Comparison of ENCODE assay signal across 1 cellular context in the genomic region with DNA sequence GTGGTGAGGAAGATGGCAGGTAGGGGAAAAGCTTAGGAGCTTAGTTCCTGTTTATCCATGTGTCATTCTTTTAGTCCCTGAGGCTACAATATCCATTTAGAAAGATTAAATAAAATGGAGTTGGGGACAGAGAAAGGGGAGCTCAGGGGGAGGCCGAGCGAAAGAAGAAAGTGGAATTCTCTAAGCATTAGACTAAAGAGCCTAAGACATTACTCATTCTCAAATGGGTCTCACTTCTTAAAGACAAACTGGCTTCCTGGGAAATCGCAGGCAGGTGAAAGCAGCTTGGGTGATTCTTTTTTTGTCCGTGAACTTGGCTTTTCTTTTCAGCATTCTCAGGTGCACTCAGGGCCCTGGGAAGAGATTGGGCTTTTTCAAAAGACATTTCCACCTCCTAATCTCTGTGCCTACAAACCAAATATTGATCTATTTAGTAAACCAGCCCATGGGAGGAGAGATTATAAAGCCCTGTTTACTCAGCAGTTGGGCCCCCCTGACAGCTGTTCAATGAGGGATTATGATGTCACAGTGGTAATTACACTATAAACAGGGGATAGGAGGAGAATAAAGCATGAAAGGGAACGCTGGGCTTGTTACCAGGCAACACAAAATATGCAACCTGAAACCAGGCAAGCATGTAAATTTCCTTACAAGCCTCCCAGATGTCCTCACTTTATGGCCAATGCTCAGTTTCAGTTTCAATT.
A peak's percentile ranks its signal among the peaks of the same experiment; 100 is the strongest.
TF ChIP-seq lines count a peak whose summit lies in the region.

No MANE protein-coding gene starts in this region.

TF ChIP-seq in HEK293, 187 proteins besides CTCF, POLR2A, EP300 and RAD21 (continued from another document):
- TF ChIP-seq ZNF623 (tag by site-specific recombination; IDR thresholded peaks at IDR 0.05): 0 out of 2 replicates have a peak, but pooled peaks have one; percentile 7
- TF ChIP-seq ZNF221 (tag by site-specific recombination; IDR thresholded peaks at IDR 0.05; ENCODE audit: borderline replicate concordance): no peak
- TF ChIP-seq, protein P1, sequence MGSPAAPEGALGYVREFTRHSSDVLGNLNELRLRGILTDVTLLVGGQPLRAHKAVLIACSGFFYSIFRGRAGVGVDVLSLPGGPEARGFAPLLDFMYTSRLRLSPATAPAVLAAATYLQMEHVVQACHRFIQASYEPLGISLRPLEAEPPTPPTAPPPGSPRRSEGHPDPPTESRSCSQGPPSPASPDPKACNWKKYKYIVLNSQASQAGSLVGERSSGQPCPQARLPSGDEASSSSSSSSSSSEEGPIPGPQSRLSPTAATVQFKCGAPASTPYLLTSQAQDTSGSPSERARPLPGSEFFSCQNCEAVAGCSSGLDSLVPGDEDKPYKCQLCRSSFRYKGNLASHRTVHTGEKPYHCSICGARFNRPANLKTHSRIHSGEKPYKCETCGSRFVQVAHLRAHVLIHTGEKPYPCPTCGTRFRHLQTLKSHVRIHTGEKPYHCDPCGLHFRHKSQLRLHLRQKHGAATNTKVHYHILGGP (tag by site-specific recombination; IDR thresholded peaks at IDR 0.05): no peak
- no peak for TF ChIP-seq ZNF112 (tag by site-specific recombination; IDR thresholded peaks at IDR 0.05)
- TF ChIP-seq, protein P2, sequence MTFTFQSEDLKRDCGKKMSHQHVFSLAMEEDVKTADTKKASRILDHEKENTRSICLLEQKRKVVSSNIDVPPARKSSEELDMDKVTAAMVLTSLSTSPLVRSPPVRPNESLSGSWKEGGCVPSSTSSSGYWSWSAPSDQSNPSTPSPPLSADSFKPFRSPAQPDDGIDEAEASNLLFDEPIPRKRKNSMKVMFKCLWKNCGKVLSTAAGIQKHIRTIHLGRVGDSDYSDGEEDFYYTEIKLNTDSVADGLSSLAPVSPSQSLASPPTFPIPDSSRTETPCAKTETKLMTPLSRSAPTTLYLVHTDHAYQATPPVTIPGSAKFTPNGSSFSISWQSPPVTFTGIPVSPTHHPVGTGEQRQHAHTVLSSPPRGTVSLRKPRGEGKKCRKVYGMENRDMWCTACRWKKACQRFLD (tag by site-specific recombination; IDR thresholded peaks at IDR 0.05): no peak
- 0 out of 2 replicates have a peak, but pooled peaks have one; percentile 57 for TF ChIP-seq ZXDB (tag by site-specific recombination; IDR thresholded peaks at IDR 0.05)
- no peak for TF ChIP-seq EGR2 (tag by site-specific recombination; IDR thresholded peaks at IDR 0.05; ENCODE audit: low read depth)
- no peak for TF ChIP-seq ZNF146 (tag by site-specific recombination; IDR thresholded peaks at IDR 0.05)
- TF ChIP-seq, protein P3, sequence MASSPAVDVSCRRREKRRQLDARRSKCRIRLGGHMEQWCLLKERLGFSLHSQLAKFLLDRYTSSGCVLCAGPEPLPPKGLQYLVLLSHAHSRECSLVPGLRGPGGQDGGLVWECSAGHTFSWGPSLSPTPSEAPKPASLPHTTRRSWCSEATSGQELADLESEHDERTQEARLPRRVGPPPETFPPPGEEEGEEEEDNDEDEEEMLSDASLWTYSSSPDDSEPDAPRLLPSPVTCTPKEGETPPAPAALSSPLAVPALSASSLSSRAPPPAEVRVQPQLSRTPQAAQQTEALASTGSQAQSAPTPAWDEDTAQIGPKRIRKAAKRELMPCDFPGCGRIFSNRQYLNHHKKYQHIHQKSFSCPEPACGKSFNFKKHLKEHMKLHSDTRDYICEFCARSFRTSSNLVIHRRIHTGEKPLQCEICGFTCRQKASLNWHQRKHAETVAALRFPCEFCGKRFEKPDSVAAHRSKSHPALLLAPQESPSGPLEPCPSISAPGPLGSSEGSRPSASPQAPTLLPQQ (tag by site-specific recombination; IDR thresholded peaks at IDR 0.05): peak; percentile 90
- no peak for TF ChIP-seq ZBTB48 (tag by site-specific recombination; IDR thresholded peaks at IDR 0.05)
- TF ChIP-seq, protein P4, sequence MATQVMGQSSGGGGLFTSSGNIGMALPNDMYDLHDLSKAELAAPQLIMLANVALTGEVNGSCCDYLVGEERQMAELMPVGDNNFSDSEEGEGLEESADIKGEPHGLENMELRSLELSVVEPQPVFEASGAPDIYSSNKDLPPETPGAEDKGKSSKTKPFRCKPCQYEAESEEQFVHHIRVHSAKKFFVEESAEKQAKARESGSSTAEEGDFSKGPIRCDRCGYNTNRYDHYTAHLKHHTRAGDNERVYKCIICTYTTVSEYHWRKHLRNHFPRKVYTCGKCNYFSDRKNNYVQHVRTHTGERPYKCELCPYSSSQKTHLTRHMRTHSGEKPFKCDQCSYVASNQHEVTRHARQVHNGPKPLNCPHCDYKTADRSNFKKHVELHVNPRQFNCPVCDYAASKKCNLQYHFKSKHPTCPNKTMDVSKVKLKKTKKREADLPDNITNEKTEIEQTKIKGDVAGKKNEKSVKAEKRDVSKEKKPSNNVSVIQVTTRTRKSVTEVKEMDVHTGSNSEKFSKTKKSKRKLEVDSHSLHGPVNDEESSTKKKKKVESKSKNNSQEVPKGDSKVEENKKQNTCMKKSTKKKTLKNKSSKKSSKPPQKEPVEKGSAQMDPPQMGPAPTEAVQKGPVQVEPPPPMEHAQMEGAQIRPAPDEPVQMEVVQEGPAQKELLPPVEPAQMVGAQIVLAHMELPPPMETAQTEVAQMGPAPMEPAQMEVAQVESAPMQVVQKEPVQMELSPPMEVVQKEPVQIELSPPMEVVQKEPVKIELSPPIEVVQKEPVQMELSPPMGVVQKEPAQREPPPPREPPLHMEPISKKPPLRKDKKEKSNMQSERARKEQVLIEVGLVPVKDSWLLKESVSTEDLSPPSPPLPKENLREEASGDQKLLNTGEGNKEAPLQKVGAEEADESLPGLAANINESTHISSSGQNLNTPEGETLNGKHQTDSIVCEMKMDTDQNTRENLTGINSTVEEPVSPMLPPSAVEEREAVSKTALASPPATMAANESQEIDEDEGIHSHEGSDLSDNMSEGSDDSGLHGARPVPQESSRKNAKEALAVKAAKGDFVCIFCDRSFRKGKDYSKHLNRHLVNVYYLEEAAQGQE (tag by site-specific recombination; IDR thresholded peaks at IDR 0.05): no peak
- TF ChIP-seq GLI2 (tag by site-specific recombination; IDR thresholded peaks at IDR 0.05; ENCODE audit: borderline replicate concordance, low read depth): peak; percentile 57; the same call in 1 of the 2 replicates
